Comparison of ENCODE assay signal across 10 cellular contexts in the genomic region with DNA sequence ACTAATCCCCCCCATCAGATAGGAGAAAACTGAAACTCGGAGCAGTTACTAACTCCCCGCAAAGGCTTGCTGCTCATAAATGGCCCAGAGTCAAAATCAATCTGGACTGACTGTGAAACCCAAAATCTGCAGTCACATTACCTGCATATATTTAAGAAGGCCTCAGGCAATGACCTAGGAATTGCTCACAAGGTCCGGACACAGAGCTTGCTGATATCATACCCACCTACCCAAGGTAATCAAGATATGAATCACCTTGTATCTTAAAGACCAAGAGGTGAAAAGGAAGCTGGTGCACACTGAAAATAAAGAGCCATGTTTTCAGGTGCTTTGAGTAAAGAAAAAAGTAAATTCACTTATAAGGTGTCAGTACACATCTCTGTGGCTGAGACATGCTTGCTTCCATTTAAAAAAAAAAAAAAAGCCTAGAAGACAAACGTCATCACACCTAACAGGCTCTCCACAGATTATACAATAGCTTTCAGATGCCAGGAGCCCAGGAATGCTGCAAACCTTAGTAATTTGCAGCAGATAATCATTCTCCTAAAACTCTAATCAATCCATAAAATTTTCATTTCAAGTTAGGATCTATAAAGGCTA.
DNase-seq lines count a peak whose midpoint lies in the region; ATAC-seq and TF ChIP-seq lines count a peak whose summit lies in the region.
"Had no signal": no experiment of that assay in that cellular context is flagged by ENCODE, and none has a peak within 500 bp of the region (broad histone marks: within the 10 kb centered on the region; RNA-seq: fewer than 3 reads in every experiment).

No MANE protein-coding gene starts in this region.

- no TSS peak for BruUV-seq in OCI-LY7 (replicated peaks; lab: Mats Ljungman, UMichigan)

- no peak overlapping the region for H3K23ac ChIP-seq in mesenchymal stem cell (ENCODE audit: low read length in 2 of 2)

- no peak overlapping the region for H3K4ac ChIP-seq in mesenchymal stem cell (ENCODE audit: low read depth in 1 of 2, low read length in 2 of 2)

- H3K36me3 ChIP-seq in OCI-LY7 (ENCODE audit: insufficient read depth, low read length) (peaks cover 19% of the 10 kb centered on the region), mesenchymal stem cell (ENCODE audit: control insufficient read depth in 1 of 2, insufficient read depth in 2 of 2, low read depth in 1 of 2, low read length in 2 of 2) (no peaks in the 10 kb centered on the region), tibial nerve (no peaks in the 10 kb centered on the region)

- H2BK12ac ChIP-seq in mesenchymal stem cell (ENCODE audit: low read length in 2 of 2) = no peak overlapping the region

- 94% methylated on average over 4 of the region's 4 CpGs for WGBS in mesenchymal stem cell
- 87 to 89% methylated on average over 4 of the region's 4 CpGs for WGBS in tibial nerve, 2 donors

- H3K4me3 ChIP-seq in OCI-LY7 (ENCODE audit: low read depth, low read length, poor library complexity, severe bottlenecking) (peak overlapping the region; percentile 53), mesenchymal stem cell (ENCODE audit: insufficient read depth in 1 of 2, low read depth in 1 of 2, low read length in 2 of 2) (no peak overlapping the region), tibial nerve (no peak overlapping the region)

- no peaks in the 10 kb centered on the region for H4K20me1 ChIP-seq in OCI-LY7 (ENCODE audit: insufficient read depth, low read length)

- no peak for TF ChIP-seq POLR2A in tibial nerve (IDR thresholded peaks at IDR 0.05)

- H4K91ac ChIP-seq in mesenchymal stem cell (ENCODE audit: low read length) = no peak overlapping the region

- no peak overlapping the region for H4K8ac ChIP-seq in mesenchymal stem cell (ENCODE audit: low read length)

- H3K9me3 ChIP-seq in OCI-LY7 (ENCODE audit: low read length) = peaks cover 14% of the 10 kb centered on the region; the same call in 1 of the 2 replicates
- no peaks in the 10 kb centered on the region for H3K9me3 ChIP-seq in mesenchymal stem cell (ENCODE audit: control insufficient read depth, low read length)
- H3K9me3 ChIP-seq in tibial nerve = peaks cover 0 to 9% (median 0%) of the 10 kb centered on the region in 4 donors

- no peaks in the 10 kb centered on the region for H3K9me2 ChIP-seq in OCI-LY7 (ENCODE audit: insufficient read depth, low read length)

- ATAC-seq in GM18858 (IDR thresholded peaks at IDR 0.05; ENCODE audit: unreplicated experiment) (peak; percentile 31), GM21737 (IDR thresholded peaks at IDR 0.05; ENCODE audit: unreplicated experiment) (peak; percentile 39), SK-N-SH treated with all-trans-retinoic acid at 6 μM for 48 hours (no peak)

- H3K14ac ChIP-seq in mesenchymal stem cell (ENCODE audit: low read length in 2 of 2) = no peak overlapping the region

- H3K4me2 ChIP-seq in OCI-LY7 (ENCODE audit: low read length) = peak overlapping the region; percentile 72
- peak overlapping the region; percentile 49 for H3K4me2 ChIP-seq in mesenchymal stem cell (ENCODE audit: low read length, poor library complexity, severe bottlenecking)

- peaks cover 97% of the 10 kb centered on the region; the same call in 1 of the 2 replicates for H3K79me2 ChIP-seq in OCI-LY7 (ENCODE audit: insufficient read depth, low read depth, low read length)

- no peak overlapping the region for H3K18ac ChIP-seq in mesenchymal stem cell (ENCODE audit: low read depth in 1 of 2, low read length in 2 of 2)

- H3K27ac ChIP-seq in OCI-LY7 (ENCODE audit: low read depth, low read length, poor library complexity, severe bottlenecking) (peak overlapping the region; percentile 38), mesenchymal stem cell (ENCODE audit: low read length, poor library complexity, severe bottlenecking) (peak overlapping the region; percentile 88), tibial nerve (peak overlapping the region in 1 of 4 donors; percentile 6)

- H2BK120ac ChIP-seq in mesenchymal stem cell (ENCODE audit: low read depth, low read length) = no peak overlapping the region

- H2BK15ac ChIP-seq in mesenchymal stem cell (ENCODE audit: low read depth, poor library complexity, severe bottlenecking) = no peak overlapping the region

- no peak for TF ChIP-seq EP300 in tibial nerve (IDR thresholded peaks at IDR 0.05)

- no peak overlapping the region for H3K9ac ChIP-seq in mesenchymal stem cell (ENCODE audit: low read length)

- H2AFZ ChIP-seq in OCI-LY7 (ENCODE audit: low read length) (peak overlapping the region; percentile 36; the same call in 1 of the 2 replicates), mesenchymal stem cell (ENCODE audit: low read depth, low read length) (no peak overlapping the region)

- H3K4me1 ChIP-seq in OCI-LY7 (ENCODE audit: insufficient read depth, low read length, poor library complexity, severe bottlenecking) (peaks cover 47% of the 10 kb centered on the region), mesenchymal stem cell (ENCODE audit: control insufficient read depth, insufficient read depth, low read depth, low read length) (peaks cover 7% of the 10 kb centered on the region), tibial nerve (peaks cover 0 to 11% (median 2%) of the 10 kb centered on the region in 4 donors)

- CTCF ChIA-PET in OCI-LY7 (lab: Charles Lee; ENCODE audit: unreplicated experiment) = no interaction called here

- DNase-seq in OCI-LY7 (ENCODE audit: low spot score) = no peak
- no peak for DNase-seq in mesenchymal stem cell
- no peak for DNase-seq in tibial nerve (ENCODE audit: low spot score in 2 of 2)
- DNase-seq in DMS79 (lab: John Stamatoyannopoulos, UW) = no peak
- DNase-seq in A172 (ENCODE audit: low spot score) = no peak
- DNase-seq: endodermal cell, NCI-H1436 had no signal

- intact Hi-C loops in OCI-LY7 (cut with micrococcal nuclease; ENCODE audit: unreplicated experiment) = no loop called here

- peak overlapping the region; percentile 92 for H2AK5ac ChIP-seq in mesenchymal stem cell (ENCODE audit: low read length, severe bottlenecking)

- POLR2A ChIA-PET in OCI-LY7 (lab: Charles Lee) = interaction anchor here (0.6 to 2.0 kb wide), 14 partner anchors 8 to 150 kb away, joined by 3 to 11 read pairs (median 4); no protein-coding TSS in a partner anchor

- H2BK5ac ChIP-seq in mesenchymal stem cell (ENCODE audit: low read depth, low read length, poor library complexity, severe bottlenecking) = no peak overlapping the region

- no peaks in the 10 kb centered on the region for H3K27me3 ChIP-seq in mesenchymal stem cell (ENCODE audit: control insufficient read depth in 1 of 2, insufficient read depth in 1 of 2, low read length in 2 of 2)
- H3K27me3 ChIP-seq in tibial nerve = no peaks in the 10 kb centered on the region

- H3K79me1 ChIP-seq in mesenchymal stem cell (replicated peaks; ENCODE audit: low read length, poor library complexity, severe bottlenecking) = peaks cover 25% of the 10 kb centered on the region

- TF ChIP-seq CTCF in OCI-LY7 (conservative IDR thresholded peaks at IDR 0.05; ENCODE audit: low read length) (no peak), tibial nerve (IDR thresholded peaks at IDR 0.05) (no peak)

TF ChIP-seq in SK-N-SH treated with all-trans-retinoic acid at 6 μM for 48 hours, 23 proteins besides CTCF, POLR2A, EP300 and RAD21 (continues in another document):
- TF ChIP-seq POU6F1 (CRISPR knock-in tag; IDR thresholded peaks at IDR 0.05; ENCODE audit: borderline replicate concordance, low read depth) (no peak), TSHZ2 (CRISPR knock-in tag; IDR thresholded peaks at IDR 0.05) (no peak), SNAI2 (CRISPR knock-in tag; IDR thresholded peaks at IDR 0.05) (no peak)
